ENCODE assay signal across 1 cellular context in genomic region chr1:230495891-230496385, GRCh38.
A peak's percentile ranks its signal among the peaks of the same experiment; 100 is the strongest.
TF ChIP-seq lines count a peak whose summit lies in the region.

No MANE protein-coding gene starts in this region.

TF ChIP-seq in K562, 482 proteins besides CTCF, POLR2A, EP300 and RAD21 (continued from another document):
- TF ChIP-seq ATF1 (CRISPR knock-in tag; IDR thresholded peaks at IDR 0.05) (no peak), ATF1 (tag; IDR thresholded peaks at IDR 0.05) (0 out of 2 replicates have a peak, but pooled peaks have one; percentile 31), U2AF2 (optimal IDR thresholded peaks at IDR 0.05; ENCODE audit: low read depth, low read length) (no peak), FOXA3 (CRISPR knock-in tag; conservative IDR thresholded peaks at IDR 0.05 in 1 of 2, IDR thresholded peaks at IDR 0.05 in 1 of 2) (no peak), HIVEP1 (CRISPR knock-in tag; IDR thresholded peaks at IDR 0.05) (no peak), SRSF7 (optimal IDR thresholded peaks at IDR 0.05; ENCODE audit: low read depth, low read length) (no peak), TEAD1 (CRISPR knock-in tag; IDR thresholded peaks at IDR 0.05) (no peak), CREM (IDR thresholded peaks at IDR 0.05; ENCODE audit: low read depth) (0 out of 2 replicates have a peak, but pooled peaks have one; percentile 14), TGIF2 (CRISPR knock-in tag; IDR thresholded peaks at IDR 0.05) (no peak), NFYB (IDR thresholded peaks at IDR 0.05; ENCODE audit: extremely low read depth, insufficient read length) (peak; percentile 9)
- TF ChIP-seq, protein P1, sequence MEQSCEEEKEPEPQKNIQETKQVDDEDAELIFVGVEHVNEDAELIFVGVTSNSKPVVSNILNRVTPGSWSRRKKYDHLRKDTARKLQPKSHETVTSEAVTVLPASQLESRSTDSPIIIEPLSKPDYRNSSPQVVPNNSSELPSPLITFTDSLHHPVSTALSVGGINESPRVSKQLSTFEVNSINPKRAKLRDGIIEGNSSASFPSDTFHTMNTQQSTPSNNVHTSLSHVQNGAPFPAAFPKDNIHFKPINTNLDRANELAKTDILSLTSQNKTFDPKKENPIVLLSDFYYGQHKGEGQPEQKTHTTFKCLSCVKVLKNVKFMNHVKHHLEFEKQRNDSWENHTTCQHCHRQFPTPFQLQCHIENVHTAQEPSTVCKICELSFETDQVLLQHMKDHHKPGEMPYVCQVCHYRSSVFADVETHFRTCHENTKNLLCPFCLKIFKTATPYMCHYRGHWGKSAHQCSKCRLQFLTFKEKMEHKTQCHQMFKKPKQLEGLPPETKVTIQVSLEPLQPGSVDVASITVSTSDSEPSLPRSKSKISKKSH (CRISPR knock-in tag; IDR thresholded peaks at IDR 0.05): no peak
- TF ChIP-seq, protein P2, sequence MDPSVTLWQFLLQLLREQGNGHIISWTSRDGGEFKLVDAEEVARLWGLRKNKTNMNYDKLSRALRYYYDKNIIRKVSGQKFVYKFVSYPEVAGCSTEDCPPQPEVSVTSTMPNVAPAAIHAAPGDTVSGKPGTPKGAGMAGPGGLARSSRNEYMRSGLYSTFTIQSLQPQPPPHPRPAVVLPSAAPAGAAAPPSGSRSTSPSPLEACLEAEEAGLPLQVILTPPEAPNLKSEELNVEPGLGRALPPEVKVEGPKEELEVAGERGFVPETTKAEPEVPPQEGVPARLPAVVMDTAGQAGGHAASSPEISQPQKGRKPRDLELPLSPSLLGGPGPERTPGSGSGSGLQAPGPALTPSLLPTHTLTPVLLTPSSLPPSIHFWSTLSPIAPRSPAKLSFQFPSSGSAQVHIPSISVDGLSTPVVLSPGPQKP (CRISPR knock-in tag; IDR thresholded peaks at IDR 0.05): no peak
- TF ChIP-seq, protein P3, sequence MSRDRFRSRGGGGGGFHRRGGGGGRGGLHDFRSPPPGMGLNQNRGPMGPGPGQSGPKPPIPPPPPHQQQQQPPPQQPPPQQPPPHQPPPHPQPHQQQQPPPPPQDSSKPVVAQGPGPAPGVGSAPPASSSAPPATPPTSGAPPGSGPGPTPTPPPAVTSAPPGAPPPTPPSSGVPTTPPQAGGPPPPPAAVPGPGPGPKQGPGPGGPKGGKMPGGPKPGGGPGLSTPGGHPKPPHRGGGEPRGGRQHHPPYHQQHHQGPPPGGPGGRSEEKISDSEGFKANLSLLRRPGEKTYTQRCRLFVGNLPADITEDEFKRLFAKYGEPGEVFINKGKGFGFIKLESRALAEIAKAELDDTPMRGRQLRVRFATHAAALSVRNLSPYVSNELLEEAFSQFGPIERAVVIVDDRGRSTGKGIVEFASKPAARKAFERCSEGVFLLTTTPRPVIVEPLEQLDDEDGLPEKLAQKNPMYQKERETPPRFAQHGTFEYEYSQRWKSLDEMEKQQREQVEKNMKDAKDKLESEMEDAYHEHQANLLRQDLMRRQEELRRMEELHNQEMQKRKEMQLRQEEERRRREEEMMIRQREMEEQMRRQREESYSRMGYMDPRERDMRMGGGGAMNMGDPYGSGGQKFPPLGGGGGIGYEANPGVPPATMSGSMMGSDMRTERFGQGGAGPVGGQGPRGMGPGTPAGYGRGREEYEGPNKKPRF (IDR thresholded peaks at IDR 0.05; ENCODE audit: low read depth, low read length): no peak
